ENCODE assay signal across 8 cellular contexts in genomic region chr1:36385410-36386261, GRCh38. TPM values are rescaled to one million over a fixed set of nuclear protein-coding genes. Genes with fewer than 3 reads are reported as not detected.
DNase-seq lines count a peak whose midpoint lies in the region; ATAC-seq, FAIRE-seq and TF ChIP-seq lines count a peak whose summit lies in the region.

A gene with protein sequence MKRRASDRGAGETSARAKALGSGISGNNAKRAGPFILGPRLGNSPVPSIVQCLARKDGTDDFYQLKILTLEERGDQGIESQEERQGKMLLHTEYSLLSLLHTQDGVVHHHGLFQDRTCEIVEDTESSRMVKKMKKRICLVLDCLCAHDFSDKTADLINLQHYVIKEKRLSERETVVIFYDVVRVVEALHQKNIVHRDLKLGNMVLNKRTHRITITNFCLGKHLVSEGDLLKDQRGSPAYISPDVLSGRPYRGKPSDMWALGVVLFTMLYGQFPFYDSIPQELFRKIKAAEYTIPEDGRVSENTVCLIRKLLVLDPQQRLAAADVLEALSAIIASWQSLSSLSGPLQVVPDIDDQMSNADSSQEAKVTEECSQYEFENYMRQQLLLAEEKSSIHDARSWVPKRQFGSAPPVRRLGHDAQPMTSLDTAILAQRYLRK (minus strand): TSS chr1:36385924. CDS start chr1:36361332, 24,592 bp downstream.

- H3K36me3 ChIP-seq in pancreas (no peaks in the 10 kb centered on the region), tibial artery (peaks cover 0 to 11% (median 0%) of the 10 kb centered on the region in 3 donors)

- H3K9me3 ChIP-seq in pancreas (no peaks in the 10 kb centered on the region), tibial artery (no peaks in the 10 kb centered on the region)

- peak; percentile 97 for DNase-seq in GM10266 (ENCODE audit: extremely low spot score)
- DNase-seq in NCI-H1417 (lab: John Stamatoyannopoulos, UW), result peak; percentile 97 to 99 (median 98)
- peak; percentile 99 for DNase-seq in SW480 (ENCODE audit: low spot score)
- peak; percentile 98 for DNase-seq in activated naive CD8-positive, alpha-beta T cell treated with anti-CD3 and anti-CD28 coated beads, Interleukin-2, amount 50 U/mL, for 24 hours
- peak; percentile 98 for DNase-seq in Right ventricle myocardium superior
- peak; percentile 98 to 99 (median 98) for DNase-seq in pancreas
- peak; percentile 98 to 99 for DNase-seq in tibial artery

- H3K27ac ChIP-seq in pancreas (peak within 1 kb of the TSS; percentile 93 to 99 (median 97)), tibial artery (peak within 1 kb of the TSS; percentile 90 to 95)

- peaks cover 12% of the 10 kb centered on the region for H3K36me3 Mint-ChIP-seq in activated naive CD8-positive, alpha-beta T cell treated with anti-CD3 and anti-CD28 coated beads, Interleukin-2, amount 50 U/mL, for 24 hours (ENCODE audit: low read depth)

- peak; percentile 49 for FAIRE-seq in pancreas (lab: Jason Lieb, UNC)

- H3K4me1 ChIP-seq in pancreas (peaks cover 24 to 42% (median 34%) of the 10 kb centered on the region in 3 donors), tibial artery (peaks cover 8 to 72% (median 65%) of the 10 kb centered on the region in 4 donors)

- TF ChIP-seq CTCF in GM10266 (IDR thresholded peaks at IDR 0.05; ENCODE audit: control insufficient read depth, insufficient read depth, low read depth, missing control alignments) (no peak), pancreas (IDR thresholded peaks at IDR 0.05) (no peak), tibial artery (IDR thresholded peaks at IDR 0.05) (no peak)

- H3K27ac Mint-ChIP-seq in activated naive CD8-positive, alpha-beta T cell treated with anti-CD3 and anti-CD28 coated beads, Interleukin-2, amount 50 U/mL, for 24 hours, result peak within 1 kb of the TSS; percentile 100

- H3K4me3 Mint-ChIP-seq in activated naive CD8-positive, alpha-beta T cell treated with anti-CD3 and anti-CD28 coated beads, Interleukin-2, amount 50 U/mL, for 24 hours, result peak within 1 kb of the TSS; percentile 91

- WGBS in pancreas, 2 donors, result 0% methylated on average over 41 to 82 of the region's 82 CpGs

- no peaks in the 10 kb centered on the region for H3K9me3 Mint-ChIP-seq in activated naive CD8-positive, alpha-beta T cell treated with anti-CD3 and anti-CD28 coated beads, Interleukin-2, amount 50 U/mL, for 24 hours

- peak within 1 kb of the TSS; percentile 85 to 100 (median 92) for H3K4me3 ChIP-seq in pancreas
- H3K4me3 ChIP-seq in tibial artery, result peak within 1 kb of the TSS; percentile 76 to 94

- peaks cover 68% of the 10 kb centered on the region for H3K4me1 Mint-ChIP-seq in activated naive CD8-positive, alpha-beta T cell treated with anti-CD3 and anti-CD28 coated beads, Interleukin-2, amount 50 U/mL, for 24 hours

- H3K27me3 ChIP-seq in pancreas, result no peaks in the 10 kb centered on the region
- no peaks in the 10 kb centered on the region for H3K27me3 ChIP-seq in tibial artery

- H3K27me3 Mint-ChIP-seq in activated naive CD8-positive, alpha-beta T cell treated with anti-CD3 and anti-CD28 coated beads, Interleukin-2, amount 50 U/mL, for 24 hours, result no peaks in the 10 kb centered on the region

- intact Hi-C loops in Right ventricle myocardium superior (cut with DNase I) (no loop called here), pancreas (cut with DNase I) (no loop called here), tibial artery (cut with DNase I; ENCODE audit: low total_unique reads) (no loop called here)

- ATAC-seq in HG02759 (IDR thresholded peaks at IDR 0.05; ENCODE audit: unreplicated experiment) (peak; percentile 84), Right ventricle myocardium superior (ENCODE audit: poor library complexity) (peak; percentile 89), pancreas (peak; percentile 75 to 87 (median 82))
- ATAC-seq in activated naive CD8-positive, alpha-beta T cell treated with anti-CD3 and anti-CD28 coated beads, Interleukin-2, amount 50 U/mL, for 24 hours, result peak; percentile 90

RNA-seq across cellular contexts. Expression of the gene that starts here (rescaled TPM):
- total RNA-seq in Right ventricle myocardium superior, result 73.5 TPM
- total RNA-seq in pancreas, result 10 to 100 TPM; 32.9 to 68.1 (median 40.8) TPM
- 10 to 100 TPM; 21.2 to 26.2 TPM for polyA plus RNA-seq in pancreas

Comparison
In these comparisons a context has a peak if more than half of its experiments do, and no peak if none do; other contexts are left out.
1. Peak in every context shown above with its lines: DNase-seq, ATAC-seq, H3K4me3 ChIP-seq and H3K27ac ChIP-seq.